1 cellular context compared by ENCODE assay signal in genomic region chr6:36139991-36140710, GRCh38.
TF ChIP-seq lines count a peak whose summit lies in the region.

No MANE protein-coding gene starts in this region.

TF ChIP-seq in GM23338, 12 proteins besides CTCF, POLR2A, EP300 and RAD21:
- TF ChIP-seq ZNF462 (CRISPR knock-in tag; IDR thresholded peaks at IDR 0.05) (no peak), EZH2 (IDR thresholded peaks at IDR 0.05; ENCODE audit: low read depth, unreplicated experiment) (no peak), CREB1 (CRISPR knock-in tag; IDR thresholded peaks at IDR 0.05; ENCODE audit: low read depth) (no peak), NANOG (IDR thresholded peaks at IDR 0.05; ENCODE audit: borderline replicate concordance) (no peak)
